9 cellular contexts compared by ENCODE assay signal in genomic region chr1:34164510-34165381, GRCh38. TPM values are rescaled to one million over a fixed set of nuclear protein-coding genes. Genes with fewer than 3 reads are reported as not detected.
DNase-seq lines count a peak whose midpoint lies in the region; ATAC-seq and TF ChIP-seq lines count a peak whose summit lies in the region.
"Had no signal": no experiment of that assay in that cellular context is flagged by ENCODE, and none has a peak within 500 bp of the region (broad histone marks: within the 10 kb centered on the region; RNA-seq: fewer than 3 reads in every experiment).

Gene CSMD2 (minus strand): TSS chr1:34165230. CDS start chr1:34165097, 133 bp downstream.

- CTCF ChIA-PET in activated CD4-positive, alpha-beta T cell treated with anti-CD3 and anti-CD28 coated beads for 36 hours (lab: Charles Lee): interaction anchor here (0.6 to 1.2 kb wide), 3 partner anchors 9 to 168 kb away, joined by 3 read pairs; no protein-coding TSS in a partner anchor

- DNase-seq in ELF-1 (ENCODE audit: low read depth, low spot score) (peak; percentile 53), NCI-H748 (lab: John Stamatoyannopoulos, UW; ENCODE audit: unreplicated experiment) (peak; percentile 79), nephron progenitor cell (peak; percentile 70)
- no peak for DNase-seq in effector CD8-positive, alpha-beta T cell (lab: John Stamatoyannopoulos, UW)
- DNase-seq in activated CD4-positive, alpha-beta T cell treated with anti-CD3 and anti-CD28 coated beads for 36 hours: no peak
- DNase-seq: naive B cell had no signal

- ATAC-seq in GM21723 (IDR thresholded peaks at IDR 0.05; ENCODE audit: unreplicated experiment) (no peak), GM21515 (IDR thresholded peaks at IDR 0.05; ENCODE audit: unreplicated experiment) (no peak)
- no peak for ATAC-seq in activated CD4-positive, alpha-beta T cell treated with anti-CD3 and anti-CD28 coated beads for 36 hours

- H3K9me3 ChIP-seq in esophagus (ENCODE audit: control insufficient read depth in 2 of 2, insufficient read depth in 1 of 2, low read depth in 1 of 2, low read length in 1 of 2): no peaks in the 10 kb centered on the region

- no peaks in the 10 kb centered on the region for H3K36me3 Mint-ChIP-seq in nephron progenitor cell (ENCODE audit: low read depth)
- H3K36me3 Mint-ChIP-seq in activated CD4-positive, alpha-beta T cell treated with anti-CD3 and anti-CD28 coated beads for 36 hours (ENCODE audit: low read depth): no peaks in the 10 kb centered on the region

- H3K27me3 Mint-ChIP-seq in nephron progenitor cell (ENCODE audit: low read depth, poor library complexity): peaks cover 91% of the 10 kb centered on the region
- peaks cover 64% of the 10 kb centered on the region for H3K27me3 Mint-ChIP-seq in activated CD4-positive, alpha-beta T cell treated with anti-CD3 and anti-CD28 coated beads for 36 hours

- H3K4me3 Mint-ChIP-seq in nephron progenitor cell: peak within 1 kb of the TSS; percentile 83
- H3K4me3 Mint-ChIP-seq in activated CD4-positive, alpha-beta T cell treated with anti-CD3 and anti-CD28 coated beads for 36 hours: no peak within 1 kb of the TSS

- no peak within 1 kb of the TSS for H3K27ac Mint-ChIP-seq in nephron progenitor cell
- no peak within 1 kb of the TSS for H3K27ac Mint-ChIP-seq in activated CD4-positive, alpha-beta T cell treated with anti-CD3 and anti-CD28 coated beads for 36 hours
- H3K27ac Mint-ChIP-seq: naive B cell had no signal

- H3K4me1 Mint-ChIP-seq in nephron progenitor cell: peaks cover 46% of the 10 kb centered on the region
- peaks cover 8% of the 10 kb centered on the region for H3K4me1 Mint-ChIP-seq in activated CD4-positive, alpha-beta T cell treated with anti-CD3 and anti-CD28 coated beads for 36 hours

- WGBS in esophagus, 2 donors: 1 to 2% methylated on average over 77 to 91 of the region's 91 CpGs

- intact Hi-C loops in activated CD4-positive, alpha-beta T cell treated with anti-CD3 and anti-CD28 coated beads for 36 hours (cut with DNase I, micrococcal nuclease): no loop called here

- H3K4me1 ChIP-seq in esophagus (ENCODE audit: control insufficient read depth in 2 of 2, insufficient read depth in 2 of 2, low read length in 1 of 2): peaks cover 11 to 13% of the 10 kb centered on the region in 2 donors

- H3K27ac ChIP-seq in esophagus (ENCODE audit: low read depth in 2 of 2, low read length in 1 of 2): no peak within 1 kb of the TSS

- POLR2A ChIA-PET in activated CD4-positive, alpha-beta T cell treated with anti-CD3 and anti-CD28 coated beads for 36 hours (lab: Charles Lee): no interaction called here

- H3K9me3 Mint-ChIP-seq in nephron progenitor cell: no peaks in the 10 kb centered on the region
- no peaks in the 10 kb centered on the region for H3K9me3 Mint-ChIP-seq in activated CD4-positive, alpha-beta T cell treated with anti-CD3 and anti-CD28 coated beads for 36 hours (ENCODE audit: low read depth)

- H3K4me3 ChIP-seq in esophagus (ENCODE audit: low read depth in 1 of 2, low read length in 2 of 2): peak within 1 kb of the TSS; percentile 16 to 36

- peaks cover 0 to 26% of the 10 kb centered on the region in 2 donors for H3K27me3 ChIP-seq in esophagus (ENCODE audit: control insufficient read depth in 1 of 2, insufficient read depth in 2 of 2, low read length in 2 of 2)

- TF ChIP-seq CTCF in nephron progenitor cell (IDR thresholded peaks at IDR 0.05): no peak

- H3K36me3 ChIP-seq in esophagus (ENCODE audit: control insufficient read depth in 2 of 2, insufficient read depth in 2 of 2, low read length in 1 of 2): no peaks in the 10 kb centered on the region

RNA-seq across cellular contexts. Expression of gene CSMD2, which starts in this region (rescaled TPM):
- under 1 TPM; 0.02 to 0.08 TPM for polyA plus RNA-seq in esophagus
- not detected for total RNA-seq in activated CD4-positive, alpha-beta T cell treated with anti-CD3 and anti-CD28 coated beads for 36 hours

Comparison
In these comparisons a context has a peak if more than half of its experiments do, and no peak if none do; other contexts are left out.
1. DNase-seq: peak in ELF-1 (single experiment), NCI-H748 (single experiment) and nephron progenitor cell (single experiment); none in effector CD8-positive, alpha-beta T cell (single experiment) and activated CD4-positive, alpha-beta T cell treated with anti-CD3 and anti-CD28 coated beads for 36 hours (single experiment).